In the genomic region with DNA sequence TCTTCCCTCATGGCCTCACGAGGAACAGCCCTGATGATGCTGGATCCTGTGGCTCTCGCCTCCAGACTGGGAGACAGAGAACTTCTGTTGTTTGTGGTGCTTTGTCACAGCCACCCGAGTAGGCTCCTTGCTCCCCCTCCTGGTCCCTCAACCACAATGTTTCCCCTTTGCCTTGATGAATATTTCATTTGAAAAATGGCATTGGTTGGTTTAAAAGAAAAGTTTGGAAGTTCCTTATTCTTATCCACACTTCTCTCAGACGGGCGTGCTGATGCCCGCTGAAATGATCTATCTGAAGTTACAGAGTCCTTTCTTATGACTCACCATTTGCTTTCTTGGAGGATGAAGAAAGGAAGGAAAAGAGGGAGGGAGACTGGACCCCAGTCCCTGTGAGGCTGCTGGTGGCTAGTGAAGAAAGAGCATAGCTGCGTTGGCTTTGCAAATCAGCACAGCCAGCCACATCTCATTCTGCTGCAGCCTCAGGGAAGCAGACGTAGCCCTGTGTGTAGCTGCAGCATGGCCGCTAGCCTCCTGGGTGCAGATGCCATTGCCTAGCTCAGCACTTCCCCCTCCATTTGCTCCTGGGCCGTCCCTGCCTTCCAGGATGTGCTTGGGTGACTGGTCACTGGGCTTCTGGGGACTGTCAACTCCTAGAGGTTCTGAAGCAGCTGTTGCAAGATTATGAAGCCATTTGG, we compare ENCODE assay signal across 8 cellular contexts.
DNase-seq lines count a peak whose midpoint lies in the region; ATAC-seq and TF ChIP-seq lines count a peak whose summit lies in the region.

No MANE protein-coding gene starts in this region.

- H3K36me3 ChIP-seq in GM06990 (ENCODE audit: control insufficient read depth, insufficient read depth, low read length) (no peaks in the 10 kb centered on the region), aorta (ENCODE audit: control insufficient read depth in 1 of 2, insufficient read depth in 2 of 2, low read length in 1 of 2) (no peaks in the 10 kb centered on the region)

- H3K9me3 Mint-ChIP-seq in activated CD8-positive, alpha-beta memory T cell treated with anti-CD3 and anti-CD28 coated beads, Interleukin-2, amount 10 ng/mL, durations not matched to agents 7 days and 5 days (ENCODE audit: low read depth), result peaks cover 6% of the 10 kb centered on the region
- H3K9me3 Mint-ChIP-seq in nephron progenitor cell, result peaks cover 36% of the 10 kb centered on the region

- CTCF ChIA-PET in activated CD8-positive, alpha-beta memory T cell treated with anti-CD3 and anti-CD28 coated beads, Interleukin-2, amount 10 ng/mL, durations not matched to agents 7 days and 5 days (lab: Charles Lee), result interaction anchor here (1.2 to 1.4 kb wide), 2 partner anchors 17 to 232 kb away, joined by 3 to 4 read pairs; no protein-coding TSS in a partner anchor

- H3K4me3 ChIP-seq in GM06990 (replicated peaks; ENCODE audit: low read depth, low read length) (no peak overlapping the region), NB4 (ENCODE audit: low read depth, low read length) (no peak overlapping the region), aorta (ENCODE audit: low read length in 2 of 2) (no peak overlapping the region)

- H3K9me3 ChIP-seq in aorta (ENCODE audit: control insufficient read depth, low read length), result no peaks in the 10 kb centered on the region

- H3K27ac Mint-ChIP-seq in activated CD8-positive, alpha-beta memory T cell treated with anti-CD3 and anti-CD28 coated beads, Interleukin-2, amount 10 ng/mL, durations not matched to agents 7 days and 5 days, result no peak overlapping the region
- H3K27ac Mint-ChIP-seq in nephron progenitor cell, result no peak overlapping the region

- no peak for TF ChIP-seq POLR2A in NB4 (IDR thresholded peaks at IDR 0.05; ENCODE audit: extremely low read depth, insufficient read length)

- peak; percentile 72 for ATAC-seq in activated CD8-positive, alpha-beta memory T cell treated with anti-CD3 and anti-CD28 coated beads, Interleukin-2, amount 10 ng/mL, durations not matched to agents 7 days and 5 days
- ATAC-seq in esophagus mucosa, result peak; percentile 20
- peak; percentile 75 for ATAC-seq in aorta (ENCODE audit: low FRiP score)
- ATAC-seq in GM18868 (IDR thresholded peaks at IDR 0.05; ENCODE audit: unreplicated experiment), result no peak

- H3K4me1 ChIP-seq in aorta (ENCODE audit: control insufficient read depth in 1 of 2, insufficient read depth in 2 of 2, low read length in 2 of 2), result no peaks in the 10 kb centered on the region

- intact Hi-C loops in aorta (cut with DNase I), result loop anchor here (5.0 to 10.0 kb wide), 4 partner anchors 34 to 557 kb away; partner anchors contain the start of gene ERCC6L2 (in 2 of the 2)

- H3K4me1 Mint-ChIP-seq in activated CD8-positive, alpha-beta memory T cell treated with anti-CD3 and anti-CD28 coated beads, Interleukin-2, amount 10 ng/mL, durations not matched to agents 7 days and 5 days, result peaks cover 11% of the 10 kb centered on the region
- H3K4me1 Mint-ChIP-seq in nephron progenitor cell, result peaks cover 41% of the 10 kb centered on the region

- no peak overlapping the region for H3K27ac ChIP-seq in aorta (ENCODE audit: low read depth in 1 of 2, low read length in 2 of 2)

- H3K36me3 Mint-ChIP-seq in activated CD8-positive, alpha-beta memory T cell treated with anti-CD3 and anti-CD28 coated beads, Interleukin-2, amount 10 ng/mL, durations not matched to agents 7 days and 5 days, result no peaks in the 10 kb centered on the region
- H3K36me3 Mint-ChIP-seq in nephron progenitor cell (ENCODE audit: low read depth), result peaks cover 9% of the 10 kb centered on the region

- DNase-seq in GM06990 (ENCODE audit: extremely low read depth, insufficient read length) (no peak), NB4 (ENCODE audit: low read depth) (peak; percentile 57), nephron progenitor cell (no peak), aorta (peak in 1 of 2 donors; percentile 80), dedifferentiated amniotic fluid mesenchymal stem cell (ENCODE audit: extremely low spot score) (no peak)
- DNase-seq in activated CD8-positive, alpha-beta memory T cell treated with anti-CD3 and anti-CD28 coated beads, Interleukin-2, amount 10 ng/mL, durations not matched to agents 7 days and 5 days, result peak; percentile 57

- H3K27me3 ChIP-seq in GM06990 (replicated peaks; ENCODE audit: control insufficient read depth, insufficient read depth, low read length) (no peaks in the 10 kb centered on the region; the same call in 1 of the 2 replicates), aorta (ENCODE audit: control insufficient read depth in 1 of 2, insufficient read depth in 2 of 2, low read length in 1 of 2) (no peaks in the 10 kb centered on the region)

- no peaks in the 10 kb centered on the region for H3K27me3 Mint-ChIP-seq in activated CD8-positive, alpha-beta memory T cell treated with anti-CD3 and anti-CD28 coated beads, Interleukin-2, amount 10 ng/mL, durations not matched to agents 7 days and 5 days
- H3K27me3 Mint-ChIP-seq in nephron progenitor cell (ENCODE audit: low read depth, poor library complexity), result peaks cover 9% of the 10 kb centered on the region

- H3K4me3 Mint-ChIP-seq in activated CD8-positive, alpha-beta memory T cell treated with anti-CD3 and anti-CD28 coated beads, Interleukin-2, amount 10 ng/mL, durations not matched to agents 7 days and 5 days, result no peak overlapping the region
- H3K4me3 Mint-ChIP-seq in nephron progenitor cell, result no peak overlapping the region

- TF ChIP-seq CTCF in GM06990 (IDR thresholded peaks at IDR 0.05; ENCODE audit: insufficient read depth, low read length, poor library complexity, severe bottlenecking) (peak; percentile 52), NB4 (IDR thresholded peaks at IDR 0.05; ENCODE audit: low read depth, low read length) (peak; percentile 14), nephron progenitor cell (IDR thresholded peaks at IDR 0.05) (peak; percentile 12)

- WGBS in aorta, 2 donors, result 22 to 24% methylated on average over 10 of the region's 10 CpGs

Comparison
In these comparisons a context has a peak if more than half of its experiments do, and no peak if none do; other contexts are left out.
1. DNase-seq: peak in NB4 (single experiment) and activated CD8-positive, alpha-beta memory T cell treated with anti-CD3 and anti-CD28 coated beads, Interleukin-2, amount 10 ng/mL, durations not matched to agents 7 days and 5 days (single experiment); none in GM06990 (single experiment), nephron progenitor cell (single experiment) and dedifferentiated amniotic fluid mesenchymal stem cell (single experiment).
2. Peak in every context shown above with its lines, with median percentiles within 50 percentile points of each other: CTCF ChIP-seq.